In the genomic region with DNA sequence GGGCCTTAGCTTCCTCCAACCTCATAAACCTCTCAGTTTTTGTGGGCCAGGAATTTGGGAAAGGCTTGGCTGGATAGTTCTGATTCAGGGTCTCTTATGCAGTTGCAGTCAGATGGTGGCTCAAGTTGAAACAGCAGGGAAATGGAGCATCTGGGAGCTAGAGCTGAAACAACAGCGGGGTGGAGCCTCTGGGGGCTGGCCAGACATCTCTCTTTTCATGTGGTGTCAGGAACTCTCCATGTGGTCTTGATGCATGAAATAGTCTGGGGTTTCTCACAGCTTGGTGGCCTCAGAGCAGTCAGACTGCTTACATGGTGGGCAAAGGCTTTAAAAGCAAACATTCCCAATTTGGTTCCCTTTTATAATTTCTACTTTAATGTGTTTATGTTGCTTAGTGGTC, we compare ENCODE assay signal across 18 cellular contexts. TPM values are rescaled to one million over a fixed set of nuclear protein-coding genes. Genes with fewer than 3 reads are reported as not detected.
DNase-seq lines count a peak whose midpoint lies in the region; ATAC-seq and TF ChIP-seq lines count a peak whose summit lies in the region.
"Had no signal": no experiment of that assay in that cellular context is flagged by ENCODE, and none has a peak within 500 bp of the region (broad histone marks: within the 10 kb centered on the region; RNA-seq: fewer than 3 reads in every experiment).

No MANE protein-coding gene starts in this region.

- no peak for TF ChIP-seq POLR2A in uterus (IDR thresholded peaks at IDR 0.05)

- no peak overlapping the region for H3K27ac Mint-ChIP-seq in neural progenitor cell
- H3K27ac Mint-ChIP-seq: activated CD8-positive, alpha-beta memory T cell treated with anti-CD3 and anti-CD28 coated beads, Interleukin-2, amount 10 ng/mL, durations not matched to agents 7 days and 5 days; activated naive CD4-positive, alpha-beta T cell treated with anti-CD3 and anti-CD28 coated beads, Interleukin-2, amount 10 ng/mL, durations not matched to agents 7 days and 5 days; type B pancreatic cell had no signal

- H3K4me2 ChIP-seq in Loucy (ENCODE audit: low read depth, low read length, poor library complexity, severe bottlenecking) = peak overlapping the region; percentile 20
- peak overlapping the region; percentile 22 for H3K4me2 ChIP-seq in neural progenitor cell
- H3K4me2 ChIP-seq: hepatocyte had no signal

- peaks cover 5% of the 10 kb centered on the region for H3K9me3 Mint-ChIP-seq in neural progenitor cell

- H3K9ac ChIP-seq in Loucy (ENCODE audit: low read depth, low read length, poor library complexity, severe bottlenecking) = no peak overlapping the region
- H3K9ac ChIP-seq in neural progenitor cell = no peak overlapping the region

- H3K4me1 ChIP-seq in Loucy (ENCODE audit: insufficient read depth, low read length, poor library complexity, severe bottlenecking) (peaks cover 5% of the 10 kb centered on the region), neural progenitor cell (peaks cover 8% of the 10 kb centered on the region), uterus (no peaks in the 10 kb centered on the region)

- H3K36me3 ChIP-seq in Loucy (ENCODE audit: insufficient read depth, low read length) (peaks cover 1% of the 10 kb centered on the region; the same call in 1 of the 2 replicates), brain microvascular endothelial cell (replicated peaks) (no peaks in the 10 kb centered on the region), neural progenitor cell (no peaks in the 10 kb centered on the region), uterus (no peaks in the 10 kb centered on the region)

- H3K27ac ChIP-seq in brain microvascular endothelial cell = no peak overlapping the region
- no peak overlapping the region for H3K27ac ChIP-seq in neural progenitor cell
- H3K27ac ChIP-seq in uterus = no peak overlapping the region
- H3K27ac ChIP-seq: hepatocyte, left ventricle myocardium inferior had no signal

- H3K79me2 ChIP-seq in Loucy (ENCODE audit: insufficient read depth, low read length) (0 out of 2 replicates have a peak, but pooled peaks cover 9% of the 10 kb centered on the region), neural progenitor cell (ENCODE audit: low read depth) (peaks cover 74% of the 10 kb centered on the region)

- H3K4me3 ChIP-seq in Loucy (ENCODE audit: low read length, poor library complexity, severe bottlenecking) (no peak overlapping the region), brain microvascular endothelial cell (ENCODE audit: low read depth, low read length) (no peak overlapping the region), neural progenitor cell (no peak overlapping the region), uterus (no peak overlapping the region)
- H3K4me3 ChIP-seq: hepatocyte, left ventricle myocardium inferior had no signal

- no peaks in the 10 kb centered on the region for H3F3A ChIP-seq in Loucy (ENCODE audit: low read depth)
- H3F3A ChIP-seq in neural progenitor cell (ENCODE audit: low read depth) = peaks cover 4% of the 10 kb centered on the region

- H3K9me3 ChIP-seq in Loucy (ENCODE audit: insufficient read depth, low read depth, low read length) (no peaks in the 10 kb centered on the region), neural progenitor cell (ENCODE audit: low read depth) (no peaks in the 10 kb centered on the region), uterus (no peaks in the 10 kb centered on the region)

- no peaks in the 10 kb centered on the region for H3K27me3 ChIP-seq in Loucy (ENCODE audit: insufficient read depth, low read length, poor library complexity, severe bottlenecking)
- no peaks in the 10 kb centered on the region for H3K27me3 ChIP-seq in brain microvascular endothelial cell (replicated peaks)
- H3K27me3 ChIP-seq in neural progenitor cell = no peaks in the 10 kb centered on the region
- H3K27me3 ChIP-seq in uterus = no peaks in the 10 kb centered on the region
- H3K27me3 ChIP-seq: hepatocyte had no signal

- H3K4me3 Mint-ChIP-seq in neural progenitor cell = peak overlapping the region; percentile 5
- H3K4me3 Mint-ChIP-seq: activated CD8-positive, alpha-beta memory T cell treated with anti-CD3 and anti-CD28 coated beads, Interleukin-2, amount 10 ng/mL, durations not matched to agents 7 days and 5 days; activated naive CD4-positive, alpha-beta T cell treated with anti-CD3 and anti-CD28 coated beads, Interleukin-2, amount 10 ng/mL, durations not matched to agents 7 days and 5 days; naive B cell; type B pancreatic cell had no signal

- H3K36me3 Mint-ChIP-seq in neural progenitor cell = peaks cover 20% of the 10 kb centered on the region

- intact Hi-C loops in uterus (cut with DNase I; ENCODE audit: low total_unique reads) = no loop called here

- no peaks in the 10 kb centered on the region for H3K9me2 ChIP-seq in Loucy (replicated peaks; ENCODE audit: low read depth, low read length)

- H3K27me3 Mint-ChIP-seq in neural progenitor cell (ENCODE audit: insufficient read depth, low read depth) = no peaks in the 10 kb centered on the region
- H3K27me3 Mint-ChIP-seq: activated CD8-positive, alpha-beta memory T cell treated with anti-CD3 and anti-CD28 coated beads, Interleukin-2, amount 10 ng/mL, durations not matched to agents 7 days and 5 days; activated naive CD4-positive, alpha-beta T cell treated with anti-CD3 and anti-CD28 coated beads, Interleukin-2, amount 10 ng/mL, durations not matched to agents 7 days and 5 days; naive B cell; type B pancreatic cell had no signal

- no peak overlapping the region for H2AFZ ChIP-seq in Loucy (ENCODE audit: low read length)
- no peak overlapping the region for H2AFZ ChIP-seq in neural progenitor cell (replicated peaks)
- H2AFZ ChIP-seq: hepatocyte had no signal

- ATAC-seq in GM21381 (IDR thresholded peaks at IDR 0.05; ENCODE audit: unreplicated experiment) = no peak
- ATAC-seq: activated CD8-positive, alpha-beta memory T cell treated with anti-CD3 and anti-CD28 coated beads, Interleukin-2, amount 10 ng/mL, durations not matched to agents 7 days and 5 days; esophagus mucosa; Panc1 had no signal

- peaks cover 9% of the 10 kb centered on the region for H3K4me1 Mint-ChIP-seq in neural progenitor cell

- no peak for TF ChIP-seq CTCF in Loucy (conservative IDR thresholded peaks at IDR 0.05; ENCODE audit: low read length)
- no peak for TF ChIP-seq CTCF in brain microvascular endothelial cell (IDR thresholded peaks at IDR 0.05; ENCODE audit: low read depth, low read length, missing control alignments)
- no peak for TF ChIP-seq CTCF in neural progenitor cell (IDR thresholded peaks at IDR 0.05)
- no peak for TF ChIP-seq CTCF in uterus (IDR thresholded peaks at IDR 0.05)

- DNase-seq in GM03348 (ENCODE audit: low spot score) (peak; percentile 16), brain microvascular endothelial cell (peak; percentile 40), neural progenitor cell (ENCODE audit: low spot score) (peak; percentile 28), A172 (ENCODE audit: low spot score) (no peak), uterus (no peak)
- DNase-seq: activated CD8-positive, alpha-beta memory T cell treated with anti-CD3 and anti-CD28 coated beads, Interleukin-2, amount 10 ng/mL, durations not matched to agents 7 days and 5 days; activated naive CD4-positive, alpha-beta T cell treated with anti-CD3 and anti-CD28 coated beads, Interleukin-2, amount 10 ng/mL, durations not matched to agents 7 days and 5 days; left ventricle myocardium inferior; naive B cell; NCI-H510A treated with DMSO at 0.1 percent for 48 hours; stimulated activated CD4-positive, alpha-beta T cell treated with anti-CD3 and anti-CD28 coated beads, Interleukin-2, amount 100 ng/mL, for 48 hours; SW 1271 had no signal

- H4K20me1 ChIP-seq in Loucy (ENCODE audit: insufficient read depth, low read length, poor library complexity, severe bottlenecking) (no peaks in the 10 kb centered on the region), neural progenitor cell (ENCODE audit: low read depth) (peaks cover 69% of the 10 kb centered on the region)

- in situ Hi-C loops in brain microvascular endothelial cell (cut with HindIII; ENCODE audit: low pct_ligation_motif_present, low sequenced_read_pairs) = no loop called here

RNA-seq across cellular contexts. Expression of gene ZNF346, which starts 13.5 kb away (rescaled TPM):
- total RNA-seq in neural progenitor cell (ENCODE audit: low replicate concordance) (28.2 and 32.2 TPM in 2 replicates), uterus (10 to 100 TPM; 10.5 to 38.5 (median 29.2) TPM)
- total RNA-seq in A172 (2014; rRNA removed; shearing (Covaris generic)) = 17.6 and 21.1 TPM in 2 replicates

RNA-seq across cellular contexts. Expression of gene UIMC1, which starts 29.4 kb away (rescaled TPM):
- total RNA-seq in neural progenitor cell (ENCODE audit: low replicate concordance) (57.5 and 67.7 TPM in 2 replicates), uterus (10 to 100 TPM; 12.3 to 93.2 (median 50.0) TPM)
- 42.9 and 43.9 TPM in 2 replicates for total RNA-seq in A172 (2014; rRNA removed; shearing (Covaris generic))

RNA-seq across cellular contexts. Expression of gene FGFR4, which starts 50.7 kb away (rescaled TPM):
- total RNA-seq in neural progenitor cell (ENCODE audit: low replicate concordance) (8.2 and 41.3 TPM in 2 replicates), uterus (10 to 100 TPM in 1 of 4 donors, 1 to 10 TPM in 1, under 1 TPM in 2; under 0.01 to 18.8 (median 1.5) TPM)
- total RNA-seq in A172 (2014; rRNA removed; shearing (Covaris generic)) = 9.1 and 10.7 TPM in 2 replicates

Comparison
In these comparisons a context has a peak if more than half of its experiments do, and no peak if none do; other contexts are left out.
1. DNase-seq: peak in GM03348 (single experiment), brain microvascular endothelial cell (single experiment) and neural progenitor cell (single experiment); none in A172 (single experiment) and uterus (0 of 2).